In genomic region chr6:4599924-4600323, GRCh38 we compare ENCODE assay signal across 13 cellular contexts.
DNase-seq lines count a peak whose midpoint lies in the region; ATAC-seq and TF ChIP-seq lines count a peak whose summit lies in the region.
"Had no signal": no experiment of that assay in that cellular context is flagged by ENCODE, and none has a peak within 500 bp of the region (broad histone marks: within the 10 kb centered on the region; RNA-seq: fewer than 3 reads in every experiment).

No MANE protein-coding gene starts in this region.

- peak; percentile 67 to 83 for ATAC-seq in left cardiac atrium

- no peaks in the 10 kb centered on the region for H3K36me3 ChIP-seq in ACC112 (ENCODE audit: insufficient read depth, low read length)
- H3K36me3 ChIP-seq in H7 (replicated peaks; ENCODE audit: control insufficient read depth, insufficient read depth, low read length) = no peaks in the 10 kb centered on the region
- H3K36me3 ChIP-seq in sigmoid colon = no peaks in the 10 kb centered on the region

- 97 to 98% methylated on average over 2 of the region's 2 CpGs for WGBS in sigmoid colon, 2 donors

- H3K79me2 ChIP-seq in ACC112 (ENCODE audit: control insufficient read depth, insufficient read depth, low read length, unreplicated experiment) = no peaks in the 10 kb centered on the region

- no peaks in the 10 kb centered on the region for H3K9me3 ChIP-seq in sigmoid colon

- no peak overlapping the region for H3K27ac Mint-ChIP-seq in activated naive CD4-positive, alpha-beta T cell treated with anti-CD3 and anti-CD28 coated beads for 36 hours
- H3K27ac Mint-ChIP-seq: B cell had no signal

- H3K4me1 ChIP-seq in ACC112 (ENCODE audit: control insufficient read depth, insufficient read depth, low read length, unreplicated experiment) (peaks cover 51% of the 10 kb centered on the region), sigmoid colon (no peaks in the 10 kb centered on the region)

- TF ChIP-seq EP300 in sigmoid colon (IDR thresholded peaks at IDR 0.05) = no peak

- CTCF ChIA-PET in activated naive CD4-positive, alpha-beta T cell treated with anti-CD3 and anti-CD28 coated beads for 36 hours (lab: Charles Lee) = no interaction called here

- no peak overlapping the region for H2AFZ ChIP-seq in ACC112 (ENCODE audit: low read length, unreplicated experiment)

- no peak for TF ChIP-seq CTCF in sigmoid colon (IDR thresholded peaks at IDR 0.05)

- intact Hi-C loops in left cardiac atrium (cut with DNase I) = no loop called here
- intact Hi-C loops in activated naive CD4-positive, alpha-beta T cell treated with anti-CD3 and anti-CD28 coated beads for 36 hours (cut with micrococcal nuclease) = no loop called here
- intact Hi-C loops in sigmoid colon (cut with DNase I) = no loop called here

- H3K27me3 Mint-ChIP-seq in activated naive CD4-positive, alpha-beta T cell treated with anti-CD3 and anti-CD28 coated beads for 36 hours (ENCODE audit: low read depth) = peaks cover 4% of the 10 kb centered on the region

- peak; percentile 89 for DNase-seq in HS-5 (ENCODE audit: low read depth)
- peak; percentile 65 for DNase-seq in astrocyte of the hippocampus (ENCODE audit: low read depth, low spot score)
- no peak for DNase-seq in left cardiac atrium
- DNase-seq in H7 = no peak
- DNase-seq in activated naive CD4-positive, alpha-beta T cell treated with anti-CD3 and anti-CD28 coated beads for 36 hours = no peak
- no peak for DNase-seq in sigmoid colon
- no peak for DNase-seq in Ammon's horn (ENCODE audit: low spot score)
- DNase-seq: activated effector memory CD4-positive, alpha-beta T cell treated with Interleukin-2 at 50 U/mL for 16 hours; Karpas-422; occipital lobe had no signal

- H3K27me3 ChIP-seq in ACC112 (ENCODE audit: insufficient read depth, low read length) (no peaks in the 10 kb centered on the region), H7 (ENCODE audit: control insufficient read depth, insufficient read depth, low read length) (no peaks in the 10 kb centered on the region), sigmoid colon (no peaks in the 10 kb centered on the region)

- no peaks in the 10 kb centered on the region for H3K36me3 Mint-ChIP-seq in activated naive CD4-positive, alpha-beta T cell treated with anti-CD3 and anti-CD28 coated beads for 36 hours (ENCODE audit: low read depth)

- H3K4me3 Mint-ChIP-seq in activated naive CD4-positive, alpha-beta T cell treated with anti-CD3 and anti-CD28 coated beads for 36 hours = no peak overlapping the region
- H3K4me3 Mint-ChIP-seq: B cell had no signal

- no peaks in the 10 kb centered on the region for H3K4me1 Mint-ChIP-seq in activated naive CD4-positive, alpha-beta T cell treated with anti-CD3 and anti-CD28 coated beads for 36 hours (ENCODE audit: low read depth)
- H3K4me1 Mint-ChIP-seq: B cell had no signal

- TF ChIP-seq POLR2A in sigmoid colon (IDR thresholded peaks at IDR 0.05) = no peak

- H3K9me3 Mint-ChIP-seq in activated naive CD4-positive, alpha-beta T cell treated with anti-CD3 and anti-CD28 coated beads for 36 hours = no peaks in the 10 kb centered on the region

- H3K27ac ChIP-seq in ACC112 (ENCODE audit: low read depth, low read length) = peak overlapping the region; percentile 61
- H3K27ac ChIP-seq in sigmoid colon = no peak overlapping the region

- no peak overlapping the region for H3K4me3 ChIP-seq in ACC112 (ENCODE audit: low read depth, low read length)
- H3K4me3 ChIP-seq in H7 (ENCODE audit: insufficient read depth, low read depth, low read length) = no peak overlapping the region
- no peak overlapping the region for H3K4me3 ChIP-seq in sigmoid colon
- H3K4me3 ChIP-seq: lung had no signal

Comparison
In these comparisons a context has a peak if more than half of its experiments do, and no peak if none do; other contexts are left out.
1. DNase-seq: peak in HS-5 (single experiment) and astrocyte of the hippocampus (single experiment); none in left cardiac atrium (single experiment), H7 (single experiment), activated naive CD4-positive, alpha-beta T cell treated with anti-CD3 and anti-CD28 coated beads for 36 hours (single experiment), sigmoid colon (single experiment) and Ammon's horn (single experiment).